ENCODE assay signal across 1 cellular context in the genomic region with DNA sequence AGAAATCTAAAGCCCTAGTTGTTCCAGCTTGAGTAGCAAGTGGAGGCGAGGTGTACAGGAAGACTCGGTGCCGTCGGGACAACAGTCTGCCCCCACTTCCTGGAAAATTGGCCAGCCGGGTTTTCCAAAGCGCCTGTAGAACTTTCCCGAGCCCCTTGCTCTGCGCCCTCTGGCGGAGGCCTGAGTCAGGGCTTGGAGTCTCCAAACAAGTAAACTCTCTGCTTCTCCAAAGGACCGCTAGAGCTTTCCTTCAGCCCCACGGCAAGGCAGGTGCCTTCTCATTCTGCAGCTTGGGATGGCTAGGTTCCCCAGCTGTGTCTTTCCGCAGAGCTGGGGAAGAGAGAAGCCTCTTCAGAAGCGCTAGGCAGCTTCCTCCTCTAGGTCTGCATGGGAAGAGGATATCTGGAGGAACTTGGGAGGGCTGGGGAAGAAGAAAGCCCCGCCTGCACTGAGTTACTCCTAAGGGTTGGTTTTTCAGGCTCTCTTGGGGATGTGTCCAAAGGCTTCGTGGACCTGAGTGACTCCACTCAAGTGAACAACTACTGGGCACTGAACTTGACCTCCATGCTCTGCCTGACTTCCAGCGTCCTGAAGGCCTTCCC.
TF ChIP-seq lines count a peak whose summit lies in the region.

No MANE protein-coding gene starts in this region.

TF ChIP-seq in SK-N-SH, 30 proteins besides CTCF, POLR2A, EP300 and RAD21 (continued from another document):
- TF ChIP-seq, protein P1, sequence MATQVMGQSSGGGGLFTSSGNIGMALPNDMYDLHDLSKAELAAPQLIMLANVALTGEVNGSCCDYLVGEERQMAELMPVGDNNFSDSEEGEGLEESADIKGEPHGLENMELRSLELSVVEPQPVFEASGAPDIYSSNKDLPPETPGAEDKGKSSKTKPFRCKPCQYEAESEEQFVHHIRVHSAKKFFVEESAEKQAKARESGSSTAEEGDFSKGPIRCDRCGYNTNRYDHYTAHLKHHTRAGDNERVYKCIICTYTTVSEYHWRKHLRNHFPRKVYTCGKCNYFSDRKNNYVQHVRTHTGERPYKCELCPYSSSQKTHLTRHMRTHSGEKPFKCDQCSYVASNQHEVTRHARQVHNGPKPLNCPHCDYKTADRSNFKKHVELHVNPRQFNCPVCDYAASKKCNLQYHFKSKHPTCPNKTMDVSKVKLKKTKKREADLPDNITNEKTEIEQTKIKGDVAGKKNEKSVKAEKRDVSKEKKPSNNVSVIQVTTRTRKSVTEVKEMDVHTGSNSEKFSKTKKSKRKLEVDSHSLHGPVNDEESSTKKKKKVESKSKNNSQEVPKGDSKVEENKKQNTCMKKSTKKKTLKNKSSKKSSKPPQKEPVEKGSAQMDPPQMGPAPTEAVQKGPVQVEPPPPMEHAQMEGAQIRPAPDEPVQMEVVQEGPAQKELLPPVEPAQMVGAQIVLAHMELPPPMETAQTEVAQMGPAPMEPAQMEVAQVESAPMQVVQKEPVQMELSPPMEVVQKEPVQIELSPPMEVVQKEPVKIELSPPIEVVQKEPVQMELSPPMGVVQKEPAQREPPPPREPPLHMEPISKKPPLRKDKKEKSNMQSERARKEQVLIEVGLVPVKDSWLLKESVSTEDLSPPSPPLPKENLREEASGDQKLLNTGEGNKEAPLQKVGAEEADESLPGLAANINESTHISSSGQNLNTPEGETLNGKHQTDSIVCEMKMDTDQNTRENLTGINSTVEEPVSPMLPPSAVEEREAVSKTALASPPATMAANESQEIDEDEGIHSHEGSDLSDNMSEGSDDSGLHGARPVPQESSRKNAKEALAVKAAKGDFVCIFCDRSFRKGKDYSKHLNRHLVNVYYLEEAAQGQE (IDR thresholded peaks at IDR 0.05; ENCODE audit: low read depth, low read length), result no peak; the same call in 1 of the 2 replicates
- peak; percentile 53 for TF ChIP-seq SMC3 (IDR thresholded peaks at IDR 0.05; ENCODE audit: low read depth, low read length)
- TF ChIP-seq ELF1 (IDR thresholded peaks at IDR 0.05), result peak; percentile 85
- peak; percentile 62 for TF ChIP-seq RCOR1 (IDR thresholded peaks at IDR 0.05; ENCODE audit: low read length)
